In genomic region chr12:112979281-112979680, GRCh38 we compare ENCODE assay signal across 7 cellular contexts. TPM values are rescaled to one million over a fixed set of nuclear protein-coding genes. Genes with fewer than 3 reads are reported as not detected.
A peak's percentile ranks its signal among the peaks of the same experiment; 100 is the strongest.
DNase-seq lines count a peak whose midpoint lies in the region; ATAC-seq lines count a peak whose summit lies in the region.

No MANE protein-coding gene starts in this region.

- ATAC-seq in GM21723 (IDR thresholded peaks at IDR 0.05; ENCODE audit: unreplicated experiment) (peak; percentile 32), Right ventricle myocardium superior (ENCODE audit: poor library complexity) (peak; percentile 60), HG02571 (IDR thresholded peaks at IDR 0.05; ENCODE audit: unreplicated experiment) (no peak), HG03571 (IDR thresholded peaks at IDR 0.05; ENCODE audit: unreplicated experiment) (no peak)
- peak; percentile 50 to 59 for ATAC-seq in stimulated activated naive B cell treated with anti-CD40 and anti-IgM and Interleukin-4, amounts not matched to agents 10 μg/mL and 1 μg/mL and 100 μg/mL, for 72 hours (replicated peaks)

- H3K4me1 ChIP-seq in SJCRH30: no peaks in the 10 kb centered on the region

- no peaks in the 10 kb centered on the region for H3K27me3 ChIP-seq in SJCRH30

- no peaks in the 10 kb centered on the region for H3K27me3 Mint-ChIP-seq in activated CD4-positive, alpha-beta T cell treated with anti-CD3 and anti-CD28 coated beads, Interleukin-2, amount 10 ng/mL, durations not matched to agents 24 days and 14 days
- no peaks in the 10 kb centered on the region for H3K27me3 Mint-ChIP-seq in stimulated activated naive B cell treated with anti-CD40 and anti-IgM and Interleukin-4, amounts not matched to agents 10 μg/mL and 1 μg/mL and 100 μg/mL, for 72 hours

- peak overlapping the region; percentile 91 for H3K4me3 Mint-ChIP-seq in activated CD4-positive, alpha-beta T cell treated with anti-CD3 and anti-CD28 coated beads, Interleukin-2, amount 10 ng/mL, durations not matched to agents 24 days and 14 days
- peak overlapping the region; percentile 98 to 99 for H3K4me3 Mint-ChIP-seq in stimulated activated naive B cell treated with anti-CD40 and anti-IgM and Interleukin-4, amounts not matched to agents 10 μg/mL and 1 μg/mL and 100 μg/mL, for 72 hours

- H3K4me1 Mint-ChIP-seq in activated CD4-positive, alpha-beta T cell treated with anti-CD3 and anti-CD28 coated beads, Interleukin-2, amount 10 ng/mL, durations not matched to agents 24 days and 14 days: peaks cover 45% of the 10 kb centered on the region
- H3K4me1 Mint-ChIP-seq in stimulated activated naive B cell treated with anti-CD40 and anti-IgM and Interleukin-4, amounts not matched to agents 10 μg/mL and 1 μg/mL and 100 μg/mL, for 72 hours: peaks cover 41 to 65% of the 10 kb centered on the region in 2 donors

- no peak overlapping the region for H3K27ac ChIP-seq in SJCRH30

- H3K9me3 ChIP-seq in SJCRH30 (replicated peaks): no peaks in the 10 kb centered on the region

- intact Hi-C loops in activated CD4-positive, alpha-beta T cell treated with anti-CD3 and anti-CD28 coated beads, Interleukin-2, amount 10 ng/mL, durations not matched to agents 24 days and 14 days (cut with micrococcal nuclease): loop anchor here (10.0 kb wide), 1 partner anchor 356 kb away; the partner anchor contains the start of gene SLC8B1
- intact Hi-C loops in Right ventricle myocardium superior (cut with DNase I): no loop called here

- H3K9me3 Mint-ChIP-seq in activated CD4-positive, alpha-beta T cell treated with anti-CD3 and anti-CD28 coated beads, Interleukin-2, amount 10 ng/mL, durations not matched to agents 24 days and 14 days: peaks cover 21% of the 10 kb centered on the region
- H3K9me3 Mint-ChIP-seq in stimulated activated naive B cell treated with anti-CD40 and anti-IgM and Interleukin-4, amounts not matched to agents 10 μg/mL and 1 μg/mL and 100 μg/mL, for 72 hours: peaks cover 9 to 19% of the 10 kb centered on the region in 2 donors

- no peak overlapping the region for H3K4me3 ChIP-seq in SJCRH30

- H3K36me3 Mint-ChIP-seq in activated CD4-positive, alpha-beta T cell treated with anti-CD3 and anti-CD28 coated beads, Interleukin-2, amount 10 ng/mL, durations not matched to agents 24 days and 14 days (ENCODE audit: low read depth): peaks cover 59% of the 10 kb centered on the region
- peaks cover 22 to 31% of the 10 kb centered on the region in 2 donors for H3K36me3 Mint-ChIP-seq in stimulated activated naive B cell treated with anti-CD40 and anti-IgM and Interleukin-4, amounts not matched to agents 10 μg/mL and 1 μg/mL and 100 μg/mL, for 72 hours

- peak; percentile 84 for DNase-seq in activated CD4-positive, alpha-beta T cell treated with anti-CD3 and anti-CD28 coated beads, Interleukin-2, amount 10 ng/mL, durations not matched to agents 24 days and 14 days
- DNase-seq in Right ventricle myocardium superior (no peak), SJCRH30 (no peak)
- no peak for DNase-seq in stimulated activated naive B cell treated with anti-CD40 and anti-IgM and Interleukin-4, amounts not matched to agents 10 μg/mL and 1 μg/mL and 100 μg/mL, for 72 hours

- no peaks in the 10 kb centered on the region for H3K36me3 ChIP-seq in SJCRH30

- H3K27ac Mint-ChIP-seq in activated CD4-positive, alpha-beta T cell treated with anti-CD3 and anti-CD28 coated beads, Interleukin-2, amount 10 ng/mL, durations not matched to agents 24 days and 14 days: peak overlapping the region; percentile 99
- peak overlapping the region; percentile 99 for H3K27ac Mint-ChIP-seq in stimulated activated naive B cell treated with anti-CD40 and anti-IgM and Interleukin-4, amounts not matched to agents 10 μg/mL and 1 μg/mL and 100 μg/mL, for 72 hours

RNA-seq across cellular contexts. Expression of gene OAS2, which starts 1.0 kb away (rescaled TPM):
- 111 and 118 TPM in 2 replicates for total RNA-seq in activated CD4-positive, alpha-beta T cell treated with anti-CD3 and anti-CD28 coated beads, Interleukin-2, amount 10 ng/mL, durations not matched to agents 24 days and 14 days
- 3.7 TPM for total RNA-seq in Right ventricle myocardium superior
- total RNA-seq in SJCRH30 (2014; rRNA removed; shearing (Covaris generic)): not detected in 2 replicates

RNA-seq across cellular contexts. Expression of gene OAS3, which starts 41.0 kb away (rescaled TPM):
- 47.5 and 48.9 TPM in 2 replicates for total RNA-seq in activated CD4-positive, alpha-beta T cell treated with anti-CD3 and anti-CD28 coated beads, Interleukin-2, amount 10 ng/mL, durations not matched to agents 24 days and 14 days
- 5.1 TPM for total RNA-seq in Right ventricle myocardium superior
- total RNA-seq in SJCRH30 (2014; rRNA removed; shearing (Covaris generic)): 0.45 and 0.76 TPM in 2 replicates

Comparison
In these comparisons a context has a peak if more than half of its experiments do, and no peak if none do; other contexts are left out.
1. ATAC-seq: peak in GM21723 (single experiment), Right ventricle myocardium superior (single experiment) and stimulated activated naive B cell treated with anti-CD40 and anti-IgM and Interleukin-4, amounts not matched to agents 10 μg/mL and 1 μg/mL and 100 μg/mL, for 72 hours (2 of 2); none in HG02571 (single experiment) and HG03571 (single experiment).
2. RNA of gene OAS2, which starts 1.0 kb away (total RNA-seq): 111 to 118 TPM in activated CD4-positive, alpha-beta T cell treated with anti-CD3 and anti-CD28 coated beads, Interleukin-2, amount 10 ng/mL, durations not matched to agents 24 days and 14 days; 3.7 TPM in Right ventricle myocardium superior (single experiment) and not detected in SJCRH30; every median in the first group is over 10 times any median in the second.